In genomic region chrX:104098151-104098808, GRCh38 we compare ENCODE assay signal across 8 cellular contexts. TPM values are rescaled to one million over a fixed set of nuclear protein-coding genes. Genes with fewer than 3 reads are reported as not detected.
DNase-seq lines count a peak whose midpoint lies in the region; ATAC-seq and TF ChIP-seq lines count a peak whose summit lies in the region.

No MANE protein-coding gene starts in this region.

- H3K4me1 ChIP-seq in foreskin keratinocyte, result no peaks in the 10 kb centered on the region

- no peak overlapping the region for H3K4me3 Mint-ChIP-seq in progenitor cell of endocrine pancreas (ENCODE audit: low read depth)

- TF ChIP-seq CTCF in foreskin keratinocyte (conservative IDR thresholded peaks at IDR 0.05) (peak; percentile 67), progenitor cell of endocrine pancreas (IDR thresholded peaks at IDR 0.05; ENCODE audit: unreplicated experiment) (peak; percentile 64)

- H3K27me3 ChIP-seq in foreskin keratinocyte, result no peaks in the 10 kb centered on the region

- in situ Hi-C loops in Caki2 (cut with HindIII; ENCODE audit: low pct_unique_long_range_greater_than_20kb, low sequenced_read_pairs), result no loop called here

- peaks cover 15% of the 10 kb centered on the region for H3K9me3 Mint-ChIP-seq in progenitor cell of endocrine pancreas (ENCODE audit: low read depth)

- ATAC-seq in GM19452 (IDR thresholded peaks at IDR 0.05; ENCODE audit: unreplicated experiment) (peak; percentile 77), foreskin keratinocyte (peak; percentile 56)

- no peak overlapping the region for H3K27ac ChIP-seq in foreskin keratinocyte

- H3K27me3 Mint-ChIP-seq in progenitor cell of endocrine pancreas, result no peaks in the 10 kb centered on the region

- H3K4me1 Mint-ChIP-seq in progenitor cell of endocrine pancreas (ENCODE audit: low read depth), result no peaks in the 10 kb centered on the region

- H3K27ac Mint-ChIP-seq in progenitor cell of endocrine pancreas, result no peak overlapping the region

- peak; percentile 52 for DNase-seq in Caki2 (ENCODE audit: low read depth)
- DNase-seq in HuH-7 (ENCODE audit: low spot score), result peak; percentile 24
- peak; percentile 10 to 43 for DNase-seq in NOMO-1 (lab: John Stamatoyannopoulos, UW; ENCODE audit: unreplicated experiment in 2 of 2)
- DNase-seq in activated T-helper 9 cell treated with anti-CD3 and anti-CD28 coated beads, Interleukin-2, amount 50 U/mL, for 16 hours (ENCODE audit: low read depth), result peak; percentile 7
- peak; percentile 31 to 40 for DNase-seq in foreskin keratinocyte
- DNase-seq in progenitor cell of endocrine pancreas (ENCODE audit: low spot score, unreplicated experiment), result peak; percentile 25
- DNase-seq in UCSD-AML1 (lab: John Stamatoyannopoulos, UW; ENCODE audit: unreplicated experiment), result no peak

- H3K36me3 Mint-ChIP-seq in progenitor cell of endocrine pancreas (ENCODE audit: insufficient read depth), result peaks cover 2% of the 10 kb centered on the region

RNA-seq across cellular contexts. Expression of gene ZCCHC18, which starts 14.0 kb away (rescaled TPM):
- total RNA-seq in Caki2 (2014; rRNA removed; shearing (Covaris generic); ENCODE audit: low replicate concordance), result 0.78 TPM in 1 of 2 replicates, not detected in the other
- total RNA-seq in foreskin keratinocyte (0.14 TPM in 1 of 2 replicates, not detected in the other), progenitor cell of endocrine pancreas (5.1 and 5.9 TPM in 2 replicates)
- polyA plus RNA-seq in foreskin keratinocyte, result 0.02 and 0.08 TPM in 2 replicates

RNA-seq across cellular contexts. Expression of gene TMSB15C, which starts 22.2 kb away (rescaled TPM):
- total RNA-seq in Caki2 (2014; rRNA removed; shearing (Covaris generic); ENCODE audit: low replicate concordance), result 3.7 and 4.6 TPM in 2 replicates
- total RNA-seq in foreskin keratinocyte (1.1 and 1.8 TPM in 2 replicates), progenitor cell of endocrine pancreas (15.5 and 17.3 TPM in 2 replicates)
- 0.62 and 0.75 TPM in 2 replicates for polyA plus RNA-seq in foreskin keratinocyte

RNA-seq across cellular contexts. Expression of gene H2BW2, which starts 58.5 kb away (rescaled TPM):
- total RNA-seq in Caki2 (2014; rRNA removed; shearing (Covaris generic); ENCODE audit: low replicate concordance), result not detected in 2 replicates
- total RNA-seq in foreskin keratinocyte (not detected in 2 replicates), progenitor cell of endocrine pancreas (not detected in 2 replicates)
- not detected in 2 replicates for polyA plus RNA-seq in foreskin keratinocyte

RNA-seq across cellular contexts. Expression of gene SLC25A53, which starts 58.5 kb away (rescaled TPM):
- total RNA-seq in Caki2 (2014; rRNA removed; shearing (Covaris generic); ENCODE audit: low replicate concordance), result 1.0 TPM in 2 replicates
- total RNA-seq in foreskin keratinocyte (2.0 and 2.3 TPM in 2 replicates), progenitor cell of endocrine pancreas (9.9 and 10.0 TPM in 2 replicates)
- polyA plus RNA-seq in foreskin keratinocyte, result 1.1 and 1.2 TPM in 2 replicates
